ENCODE assay signal across 11 cellular contexts in genomic region chr11:46353706-46354105, GRCh38. TPM values are rescaled to one million over a fixed set of nuclear protein-coding genes. Genes with fewer than 3 reads are reported as not detected.
DNase-seq lines count a peak whose midpoint lies in the region; ATAC-seq and TF ChIP-seq lines count a peak whose summit lies in the region.
"Had no signal": no experiment of that assay in that cellular context is flagged by ENCODE, and none has a peak within 500 bp of the region (broad histone marks: within the 10 kb centered on the region; RNA-seq: fewer than 3 reads in every experiment).

No MANE protein-coding gene starts in this region.

- CTCF ChIA-PET in WTC11 (lab: Charles Lee) = interaction anchor here (1.0 to 8.8 kb wide), 12 partner anchors 12 to 114 kb away, joined by 3 to 231 read pairs (median 28); partner anchors contain the start of genes CHRM4 and MDK

- no peak for ATAC-seq in Right ventricle myocardium inferior
- ATAC-seq in Right ventricle myocardium superior (ENCODE audit: poor library complexity) = no peak
- no peak for ATAC-seq in natural killer cell
- ATAC-seq in WTC11 = no peak

- POLR2A ChIA-PET in WTC11 (lab: Charles Lee) = interaction anchor here (1.9 kb wide), 1 partner anchor 14 kb away, joined by 5 read pairs; no protein-coding TSS in a partner anchor

- H3K4me1 Mint-ChIP-seq in natural killer cell (peaks cover 77 to 85% of the 10 kb centered on the region in 2 donors), WTC11 (peaks cover 61% of the 10 kb centered on the region)

- TF ChIP-seq CTCF in natural killer cell (IDR thresholded peaks at IDR 0.05) = no peak
- no peak for TF ChIP-seq CTCF in WTC11 (IDR thresholded peaks at IDR 0.05)

- intact Hi-C loops in Right ventricle myocardium inferior (cut with DNase I) (loop anchor here (2.0 kb wide), 1 partner anchor 13 kb away; no protein-coding TSS in a partner anchor), Right ventricle myocardium superior (cut with DNase I) (no loop called here), natural killer cell (cut with micrococcal nuclease) (no loop called here)

- H3K36me3 Mint-ChIP-seq in natural killer cell = no peaks in the 10 kb centered on the region
- peaks cover 8% of the 10 kb centered on the region for H3K36me3 Mint-ChIP-seq in WTC11
- H3K36me3 Mint-ChIP-seq: mesothelial cell of epicardium had no signal

- DNase-seq in Right ventricle myocardium inferior (ENCODE audit: missing footprints) (peak; percentile 28), Right ventricle myocardium superior (no peak), natural killer cell (no peak), NCI-H1092 treated with DMSO at 0.1 percent for 48 hours (lab: John Stamatoyannopoulos, UW) (no peak), WTC11 (ENCODE audit: low spot score) (no peak), iPS-NIHi11 (ENCODE audit: low spot score) (no peak)
- DNase-seq in activated naive CD4-positive, alpha-beta T cell treated with Interleukin-2 at 50 U/mL for 16 hours = peak; percentile 66
- DNase-seq: cerebellar nuclear complex, NCI-H526 had no signal

- H3K27ac Mint-ChIP-seq in natural killer cell (peak overlapping the region; percentile 84 to 87), WTC11 (no peak overlapping the region)
- H3K27ac Mint-ChIP-seq: mesothelial cell of epicardium had no signal

- H3K9me3 Mint-ChIP-seq in natural killer cell (no peaks in the 10 kb centered on the region), WTC11 (no peaks in the 10 kb centered on the region)
- H3K9me3 Mint-ChIP-seq: mesothelial cell of epicardium had no signal

- H3K27ac ChIP-seq in temporal lobe (ENCODE audit: low read depth, low read length) = peak overlapping the region; percentile 72

- H3K27me3 Mint-ChIP-seq in natural killer cell (ENCODE audit: low read depth in 2 of 2) (no peaks in the 10 kb centered on the region), WTC11 (ENCODE audit: low read depth) (no peaks in the 10 kb centered on the region)

- H3K4me3 Mint-ChIP-seq in natural killer cell = no peak overlapping the region
- no peak overlapping the region for H3K4me3 Mint-ChIP-seq in WTC11
- H3K4me3 Mint-ChIP-seq: mesothelial cell of epicardium had no signal

TF ChIP-seq in WTC11, 78 proteins besides CTCF, POLR2A, EP300 and RAD21:
- TF ChIP-seq MXD4 (CRISPR knock-in tag; IDR thresholded peaks at IDR 0.05; ENCODE audit: borderline replicate concordance) (no peak), TCF7 (CRISPR knock-in tag; IDR thresholded peaks at IDR 0.05; ENCODE audit: low read depth) (no peak), HMGXB4 (CRISPR knock-in tag; IDR thresholded peaks at IDR 0.05) (no peak), ZNF281 (CRISPR knock-in tag; IDR thresholded peaks at IDR 0.05) (no peak), TP53 (CRISPR knock-in tag; IDR thresholded peaks at IDR 0.05) (no peak), NR2C2 (CRISPR knock-in tag; IDR thresholded peaks at IDR 0.05) (no peak)

RNA-seq across cellular contexts. Expression of gene DGKZ, which starts 6.4 kb away (rescaled TPM):
- total RNA-seq in Right ventricle myocardium inferior = 67.5 TPM
- total RNA-seq in Right ventricle myocardium superior = 65.8 TPM
- 100 to 1,000 TPM; 307 to 377 (median 350) TPM for total RNA-seq in natural killer cell
- total RNA-seq in temporal lobe = 33.7 TPM
- 107 to 139 TPM (median 115 TPM) in 3 replicates for total RNA-seq in WTC11 (2021)

RNA-seq across cellular contexts. Expression of gene MDK, which starts 27.8 kb away (rescaled TPM):
- total RNA-seq in Right ventricle myocardium inferior = 3.2 TPM
- total RNA-seq in Right ventricle myocardium superior = 4.7 TPM
- total RNA-seq in natural killer cell = 10 to 100 TPM in 1 of 3 donors, 1 to 10 TPM in 2; 4.5 to 10.6 (median 6.3) TPM
- 38.1 TPM for total RNA-seq in temporal lobe
- 560 to 611 TPM (median 602 TPM) in 3 replicates for total RNA-seq in WTC11 (2021)

RNA-seq across cellular contexts. Expression of gene CHRM4, which starts 37.9 kb away (rescaled TPM):
- total RNA-seq in Right ventricle myocardium inferior = not detected
- not detected for total RNA-seq in Right ventricle myocardium superior
- 1 to 10 TPM; 2.2 to 6.5 (median 3.7) TPM for total RNA-seq in natural killer cell
- 1.2 TPM for total RNA-seq in temporal lobe
- 0.62 to 0.85 TPM (median 0.62 TPM) in 3 replicates for total RNA-seq in WTC11 (2021)

Comparison
In these comparisons a context has a peak if more than half of its experiments do, and no peak if none do; other contexts are left out.
1. DNase-seq: peak in Right ventricle myocardium inferior (single experiment) and activated naive CD4-positive, alpha-beta T cell treated with Interleukin-2 at 50 U/mL for 16 hours (single experiment); none in Right ventricle myocardium superior (single experiment), natural killer cell (single experiment), NCI-H1092 treated with DMSO at 0.1 percent for 48 hours (single experiment), WTC11 (single experiment) and iPS-NIHi11 (single experiment).
2. RNA of gene MDK, which starts 27.8 kb away (total RNA-seq): 560 to 611 TPM in WTC11; 38.1 TPM in temporal lobe (single experiment), 4.5 to 10.6 TPM in natural killer cell, 4.7 TPM in Right ventricle myocardium superior (single experiment) and 3.2 TPM in Right ventricle myocardium inferior (single experiment); every median in the first group is over 10 times any median in the second.